31 cellular contexts compared by ENCODE assay signal in the genomic region with DNA sequence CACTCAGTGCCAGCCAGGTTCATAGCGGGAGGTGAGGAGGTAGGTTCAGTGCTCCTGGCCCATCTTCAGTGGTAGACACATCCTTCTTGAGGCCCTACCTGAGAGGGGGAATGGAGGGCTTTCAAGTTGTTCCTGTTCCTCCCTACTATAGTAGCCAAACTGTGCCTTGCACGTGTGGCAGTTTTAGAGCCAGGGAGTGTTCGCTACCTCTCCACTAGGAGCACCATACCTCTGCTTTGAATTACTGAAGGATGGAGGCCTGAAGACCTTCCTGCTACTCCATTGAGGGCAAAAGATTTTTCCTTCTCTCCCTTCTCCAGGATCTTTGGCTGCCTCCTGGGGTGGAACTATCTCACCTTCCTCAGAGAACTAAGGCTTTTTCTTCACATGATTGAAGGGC. TPM values are rescaled to one million over a fixed set of nuclear protein-coding genes. Genes with fewer than 3 reads are reported as not detected.
A peak's percentile ranks its signal among the peaks of the same experiment; 100 is the strongest.
DNase-seq lines count a peak whose midpoint lies in the region; ATAC-seq and TF ChIP-seq lines count a peak whose summit lies in the region.
"Had no signal": no experiment of that assay in that cellular context is flagged by ENCODE, and none has a peak within 500 bp of the region (broad histone marks: within the 10 kb centered on the region; RNA-seq: fewer than 3 reads in every experiment).

No MANE protein-coding gene starts in this region.

- no peaks in the 10 kb centered on the region for H4K20me1 ChIP-seq in HCT116 (ENCODE audit: insufficient read depth)
- H4K20me1 ChIP-seq: BLaER1 treated with 17β-estradiol and CSF1 and Interleukin-3, amounts not matched to agents 10 nM and 100 nM had no signal

- H3K4me3 ChIP-seq in HCT116 (replicated peaks in 1 of 2; ENCODE audit: low read depth in 1 of 2, low read length in 2 of 2): no peak overlapping the region
- H3K4me3 ChIP-seq: BLaER1 treated with 17β-estradiol and CSF1 and Interleukin-3, amounts not matched to agents 10 nM and 100 nM; esophagus muscularis mucosa; neural progenitor cell; Peyer's patch; SJSA1 had no signal

- TF ChIP-seq POLR2A in HCT116 (IDR thresholded peaks at IDR 0.05; ENCODE audit: borderline replicate concordance, extremely low read depth, insufficient read depth, insufficient read length): no peak

- no peaks in the 10 kb centered on the region for H3K27me3 ChIP-seq in HCT116 (ENCODE audit: insufficient read depth, low read length)
- H3K27me3 ChIP-seq: BLaER1 treated with 17β-estradiol and CSF1 and Interleukin-3, amounts not matched to agents 10 nM and 100 nM; esophagus muscularis mucosa; neural progenitor cell; Peyer's patch; SJSA1 had no signal

- H3K36me3 Mint-ChIP-seq in stimulated activated effector memory CD8-positive, alpha-beta T cell treated with anti-CD3 and anti-CD28 coated beads, Interleukin-12 subunit alpha, Interleukin-12 subunit beta, amount 100 ng/mL, for 72 hours: no peaks in the 10 kb centered on the region
- H3K36me3 Mint-ChIP-seq: activated naive CD8-positive, alpha-beta T cell treated with anti-CD3 and anti-CD28 coated beads for 36 hours; neural progenitor cell had no signal

- POLR2A ChIA-PET in HCT116 (lab: Charles Lee): no interaction called here

- TF ChIP-seq RAD21 in HCT116 (IDR thresholded peaks at IDR 0.05; ENCODE audit: low read depth): no peak

- no peak overlapping the region for H3K27ac Mint-ChIP-seq in stimulated activated naive CD8-positive, alpha-beta T cell treated with anti-CD3 and anti-CD28 coated beads, Interleukin-15, amount 100 ng/mL, for 72 hours
- H3K27ac Mint-ChIP-seq in stimulated activated effector memory CD8-positive, alpha-beta T cell treated with anti-CD3 and anti-CD28 coated beads, Interleukin-12 subunit alpha, Interleukin-12 subunit beta, amount 100 ng/mL, for 72 hours: peak overlapping the region; percentile 35
- H3K27ac Mint-ChIP-seq: activated CD8-positive, alpha-beta T cell treated with anti-CD3 and anti-CD28 coated beads for 36 hours; activated naive CD8-positive, alpha-beta T cell treated with anti-CD3 and anti-CD28 coated beads for 36 hours; activated T-helper 2 cell treated with anti-CD3 and anti-CD28 coated beads, Interferon-gamma antibody, Interleukin-2, Interleukin-4, amounts not matched to agents 10 μg/mL and 5 μg/mL and 100 μg/mL, durations not matched to agents 14 hours and 24 hours and 36 hours; dendritic cell treated with granulocyte-macrophage colony-stimulating factor and Interleukin-4, amounts not matched to agents 40 ng/mL and 50 ng/mL, for 4 days; neural progenitor cell had no signal

- H3K36me3 ChIP-seq in HCT116 (ENCODE audit: control insufficient read depth in 1 of 2, insufficient read depth in 2 of 2, low read length in 2 of 2): no peaks in the 10 kb centered on the region
- H3K36me3 ChIP-seq: BLaER1 treated with 17β-estradiol and CSF1 and Interleukin-3, amounts not matched to agents 10 nM and 100 nM; esophagus muscularis mucosa; neural progenitor cell; Peyer's patch; SJSA1 had no signal

- H3K79me2 ChIP-seq in HCT116 (ENCODE audit: insufficient read depth, low read length): no peaks in the 10 kb centered on the region
- H3K79me2 ChIP-seq: parathyroid adenoma had no signal

- H3K4me3 Mint-ChIP-seq in stimulated activated naive CD8-positive, alpha-beta T cell treated with anti-CD3 and anti-CD28 coated beads, Interleukin-15, amount 100 ng/mL, for 72 hours: no peak overlapping the region
- H3K4me3 Mint-ChIP-seq in stimulated activated effector memory CD8-positive, alpha-beta T cell treated with anti-CD3 and anti-CD28 coated beads, Interleukin-12 subunit alpha, Interleukin-12 subunit beta, amount 100 ng/mL, for 72 hours: no peak overlapping the region
- H3K4me3 Mint-ChIP-seq: activated CD8-positive, alpha-beta T cell treated with anti-CD3 and anti-CD28 coated beads for 36 hours; activated naive CD8-positive, alpha-beta T cell treated with anti-CD3 and anti-CD28 coated beads for 36 hours; dendritic cell treated with granulocyte-macrophage colony-stimulating factor and Interleukin-4, amounts not matched to agents 40 ng/mL and 50 ng/mL, for 4 days; neural progenitor cell had no signal

- BruUV-seq in HCT116 (replicated peaks; lab: Mats Ljungman, UMichigan): no TSS peak

- no peaks in the 10 kb centered on the region for H3K9me2 ChIP-seq in HCT116 (ENCODE audit: insufficient read depth)

- H3K9me3 Mint-ChIP-seq in stimulated activated naive CD8-positive, alpha-beta T cell treated with anti-CD3 and anti-CD28 coated beads, Interleukin-15, amount 100 ng/mL, for 72 hours: no peaks in the 10 kb centered on the region
- H3K9me3 Mint-ChIP-seq in stimulated activated effector memory CD8-positive, alpha-beta T cell treated with anti-CD3 and anti-CD28 coated beads, Interleukin-12 subunit alpha, Interleukin-12 subunit beta, amount 100 ng/mL, for 72 hours: no peaks in the 10 kb centered on the region
- H3K9me3 Mint-ChIP-seq: activated CD8-positive, alpha-beta T cell treated with anti-CD3 and anti-CD28 coated beads for 36 hours; activated naive CD8-positive, alpha-beta T cell treated with anti-CD3 and anti-CD28 coated beads for 36 hours; activated T-helper 2 cell treated with anti-CD3 and anti-CD28 coated beads, Interferon-gamma antibody, Interleukin-2, Interleukin-4, amounts not matched to agents 10 μg/mL and 5 μg/mL and 100 μg/mL, durations not matched to agents 14 hours and 24 hours and 36 hours; dendritic cell treated with granulocyte-macrophage colony-stimulating factor and Interleukin-4, amounts not matched to agents 40 ng/mL and 50 ng/mL, for 4 days; neural progenitor cell had no signal

- CTCF ChIA-PET in HCT116 (lab: Charles Lee): no interaction called here

- intact Hi-C loops in HCT116 (cut with micrococcal nuclease) (no loop called here), left ventricle myocardium superior (cut with micrococcal nuclease) (no loop called here)

- RAD21 ChIA-PET in HCT116 (lab: Charles Lee; ENCODE audit: low non-redundant PET in 1 of 2, low total read pairs in 2 of 2, uncharacterized antibody in 2 of 2, unreplicated experiment in 2 of 2): no interaction called here

- no peaks in the 10 kb centered on the region for H3K4me1 ChIP-seq in HCT116 (ENCODE audit: control insufficient read depth in 1 of 2, insufficient read depth in 2 of 2, low read length in 2 of 2)
- H3K4me1 ChIP-seq: neural progenitor cell, parathyroid adenoma, SJSA1 had no signal

- no peak overlapping the region for H3K27ac ChIP-seq in HCT116 (ENCODE audit: low read depth, low read length)
- H3K27ac ChIP-seq in VCaP: no peak overlapping the region
- H3K27ac ChIP-seq: BLaER1 treated with 17β-estradiol and CSF1 and Interleukin-3, amounts not matched to agents 10 nM and 100 nM; esophagus muscularis mucosa; neural progenitor cell; parathyroid adenoma; Peyer's patch; SJSA1 had no signal

- no peaks in the 10 kb centered on the region for H3K9me3 ChIP-seq in HCT116 (ENCODE audit: control insufficient read depth in 1 of 2, insufficient read depth in 1 of 2, low read depth in 1 of 2, low read length in 2 of 2)
- H3K9me3 ChIP-seq: BLaER1 treated with 17β-estradiol and CSF1 and Interleukin-3, amounts not matched to agents 10 nM and 100 nM; esophagus muscularis mucosa; Peyer's patch; SJSA1 had no signal

- H3K9ac ChIP-seq in HCT116 (ENCODE audit: low read length): no peak overlapping the region
- H3K9ac ChIP-seq: BLaER1 treated with 17β-estradiol and CSF1 and Interleukin-3, amounts not matched to agents 10 nM and 100 nM; KMS-11; neural progenitor cell; parathyroid adenoma had no signal

- no peak overlapping the region for H3K4me2 ChIP-seq in HCT116 (ENCODE audit: low read length)
- H3K4me2 ChIP-seq: neural progenitor cell had no signal

- DNase-seq in stimulated activated naive CD8-positive, alpha-beta T cell treated with anti-CD3 and anti-CD28 coated beads, Interleukin-15, Interleukin-2, amounts not matched to agents 100 U/mL and 50 U/mL, for 24 hours: no peak
- DNase-seq in stimulated activated naive CD8-positive, alpha-beta T cell treated with anti-CD3 and anti-CD28 coated beads, Interleukin-15, amount 100 ng/mL, for 72 hours: no peak
- no peak for DNase-seq in HCT116 (ENCODE audit: low read depth, low spot score)
- no peak for DNase-seq in stimulated activated effector memory CD8-positive, alpha-beta T cell treated with anti-CD3 and anti-CD28 coated beads, Interleukin-12 subunit alpha, Interleukin-12 subunit beta, amount 100 ng/mL, for 72 hours (ENCODE audit: low spot score in 2 of 2)
- no peak for DNase-seq in left ventricle myocardium superior
- no peak for DNase-seq in NCI-H1105 treated with DMSO at 0.1 percent for 48 hours (lab: John Stamatoyannopoulos, UW)
- DNase-seq: activated CD8-positive, alpha-beta T cell treated with anti-CD3 and anti-CD28 coated beads for 36 hours; activated naive CD8-positive, alpha-beta T cell treated with anti-CD3 and anti-CD28 coated beads for 36 hours; caudate nucleus; COR-L47; foreskin melanocyte; HCEC 1CT; left cardiac atrium; mesenchymal stem cell; NCI-H1694; NCI-H2171; NCI-H524; Peyer's patch; stimulated activated CD4-positive, alpha-beta T cell treated with anti-CD3 and anti-CD28 coated beads, Interleukin-12 subunit alpha, Interleukin-12 subunit beta, amount 100 ng/mL, for 4 hours; stimulated activated CD4-positive, alpha-beta T cell treated with anti-CD3 and anti-CD28 coated beads, Interleukin-4, amount 100 ng/mL, for 1 hour had no signal

- peak; percentile 19 for ATAC-seq in stimulated activated naive CD8-positive, alpha-beta T cell treated with anti-CD3 and anti-CD28 coated beads, Interleukin-15, Interleukin-2, amounts not matched to agents 100 U/mL and 50 U/mL, for 24 hours
- ATAC-seq in stimulated activated naive CD8-positive, alpha-beta T cell treated with anti-CD3 and anti-CD28 coated beads, Interleukin-15, amount 100 ng/mL, for 72 hours: no peak
- ATAC-seq in HCT116: peak; percentile 78
- no peak for ATAC-seq in stimulated activated effector memory CD8-positive, alpha-beta T cell treated with anti-CD3 and anti-CD28 coated beads, Interleukin-12 subunit alpha, Interleukin-12 subunit beta, amount 100 ng/mL, for 72 hours
- no peak for ATAC-seq in left ventricle myocardium superior
- ATAC-seq in HG02623 (IDR thresholded peaks at IDR 0.05; ENCODE audit: unreplicated experiment): no peak
- ATAC-seq: activated CD8-positive, alpha-beta T cell treated with anti-CD3 and anti-CD28 coated beads for 36 hours; left cardiac atrium; sciatic nerve had no signal

- no peaks in the 10 kb centered on the region for H3K4me1 Mint-ChIP-seq in stimulated activated naive CD8-positive, alpha-beta T cell treated with anti-CD3 and anti-CD28 coated beads, Interleukin-15, amount 100 ng/mL, for 72 hours
- no peaks in the 10 kb centered on the region for H3K4me1 Mint-ChIP-seq in stimulated activated effector memory CD8-positive, alpha-beta T cell treated with anti-CD3 and anti-CD28 coated beads, Interleukin-12 subunit alpha, Interleukin-12 subunit beta, amount 100 ng/mL, for 72 hours
- H3K4me1 Mint-ChIP-seq: neural progenitor cell had no signal

- no peaks in the 10 kb centered on the region for H3K27me3 Mint-ChIP-seq in stimulated activated naive CD8-positive, alpha-beta T cell treated with anti-CD3 and anti-CD28 coated beads, Interleukin-15, amount 100 ng/mL, for 72 hours
- H3K27me3 Mint-ChIP-seq: dendritic cell treated with granulocyte-macrophage colony-stimulating factor and Interleukin-4, amounts not matched to agents 40 ng/mL and 50 ng/mL, for 4 days had no signal

- peak in 2 of 3 experiments; percentile 29 to 38; a peak in 3 of 6 replicates for TF ChIP-seq CTCF in HCT116 (IDR thresholded peaks at IDR 0.05 in 2 of 3, conservative IDR thresholded peaks at IDR 0.05 in 1 of 3; ENCODE audit: borderline replicate concordance in 1 of 3, insufficient read depth in 1 of 3, low read depth in 2 of 3, low read length in 2 of 3)
- TF ChIP-seq CTCF in VCaP (conservative IDR thresholded peaks at IDR 0.05): 0 out of 2 replicates have a peak, but pooled peaks have one; percentile 7

- no peak overlapping the region for H2AFZ ChIP-seq in HCT116 (ENCODE audit: low read depth, low read length, poor library complexity, severe bottlenecking)
- H2AFZ ChIP-seq: neural progenitor cell, parathyroid adenoma had no signal

RNA-seq across cellular contexts. Expression of gene ALG10, which starts 5.9 kb away (rescaled TPM):
- total RNA-seq in HCT116 (2021; ENCODE audit: unreplicated experiment) (9.6 TPM), left ventricle myocardium superior (3.6 TPM)
- polyA plus RNA-seq in HCT116 (2012): 2.8 and 5.1 TPM in 2 replicates

Comparison
In these comparisons a context has a peak if more than half of its experiments do, and no peak if none do; other contexts are left out.
1. ATAC-seq: peak in stimulated activated naive CD8-positive, alpha-beta T cell treated with anti-CD3 and anti-CD28 coated beads, Interleukin-15, Interleukin-2, amounts not matched to agents 100 U/mL and 50 U/mL, for 24 hours (single experiment) and HCT116 (single experiment); none in stimulated activated naive CD8-positive, alpha-beta T cell treated with anti-CD3 and anti-CD28 coated beads, Interleukin-15, amount 100 ng/mL, for 72 hours (single experiment), stimulated activated effector memory CD8-positive, alpha-beta T cell treated with anti-CD3 and anti-CD28 coated beads, Interleukin-12 subunit alpha, Interleukin-12 subunit beta, amount 100 ng/mL, for 72 hours (single experiment), left ventricle myocardium superior (single experiment) and HG02623 (single experiment).